ENCODE assay signal across 19 cellular contexts in genomic region chr4:147975325-147975724, GRCh38.
DNase-seq lines count a peak whose midpoint lies in the region; ATAC-seq and TF ChIP-seq lines count a peak whose summit lies in the region.
"Had no signal": no experiment of that assay in that cellular context is flagged by ENCODE, and none has a peak within 500 bp of the region (broad histone marks: within the 10 kb centered on the region; RNA-seq: fewer than 3 reads in every experiment).

No MANE protein-coding gene starts in this region.

- H2BK12ac ChIP-seq in mesenchymal stem cell (ENCODE audit: low read length in 2 of 2) = no peak overlapping the region

- H3K9ac ChIP-seq in fibroblast of lung (ENCODE audit: insufficient read depth, low read length) (no peak overlapping the region), mesenchymal stem cell (ENCODE audit: low read length) (peak overlapping the region; percentile 22)

- H4K20me1 ChIP-seq in fibroblast of lung (ENCODE audit: control insufficient read depth, extremely low read depth, insufficient read depth, low read length) = no peaks in the 10 kb centered on the region

- H3K4me3 ChIP-seq in AG09309 (ENCODE audit: control insufficient read depth, low read depth, low read length) (no peak overlapping the region), fibroblast of lung (replicated peaks in 1 of 4; ENCODE audit: control extremely low read depth in 1 of 4, insufficient read depth in 1 of 4, low read depth in 3 of 4, low read length in 4 of 4) (no peak overlapping the region), mesenchymal stem cell (ENCODE audit: insufficient read depth in 1 of 2, low read depth in 1 of 2, low read length in 2 of 2) (no peak overlapping the region)
- H3K4me3 ChIP-seq: A549, colonic mucosa had no signal

- no peak overlapping the region for H3K4ac ChIP-seq in mesenchymal stem cell (ENCODE audit: low read depth in 1 of 2, low read length in 2 of 2)

- peaks cover 17% of the 10 kb centered on the region for H3K79me1 ChIP-seq in mesenchymal stem cell (replicated peaks; ENCODE audit: low read length, poor library complexity, severe bottlenecking)

- H2AFZ ChIP-seq in fibroblast of lung (ENCODE audit: low read length) = no peak overlapping the region
- H2AFZ ChIP-seq in mesenchymal stem cell (ENCODE audit: low read depth, low read length) = no peak overlapping the region

- no peaks in the 10 kb centered on the region for H3K9me3 ChIP-seq in fibroblast of lung (ENCODE audit: control insufficient read depth, insufficient read depth, low read depth, low read length)
- H3K9me3 ChIP-seq in mesenchymal stem cell (ENCODE audit: control insufficient read depth, low read length) = no peaks in the 10 kb centered on the region
- H3K9me3 ChIP-seq: A549, colonic mucosa had no signal

- peaks cover 48% of the 10 kb centered on the region for H3K36me3 Mint-ChIP-seq in mesothelial cell of epicardium

- H3K14ac ChIP-seq in mesenchymal stem cell (ENCODE audit: low read length in 2 of 2) = no peak overlapping the region

- peaks cover 4% of the 10 kb centered on the region for H3K79me2 ChIP-seq in fibroblast of lung (ENCODE audit: control insufficient read depth, insufficient read depth, low read length)

- H3K4me1 ChIP-seq in fibroblast of lung (ENCODE audit: control insufficient read depth, extremely low read depth, insufficient read depth, low read length) (no peaks in the 10 kb centered on the region), mesenchymal stem cell (ENCODE audit: control insufficient read depth, insufficient read depth, low read depth, low read length) (no peaks in the 10 kb centered on the region)
- H3K4me1 ChIP-seq: A549, colonic mucosa had no signal

- H3K36me3 ChIP-seq in fibroblast of lung (ENCODE audit: control insufficient read depth, insufficient read depth, low read length) (no peaks in the 10 kb centered on the region), mesenchymal stem cell (ENCODE audit: control insufficient read depth in 1 of 2, insufficient read depth in 2 of 2, low read depth in 1 of 2, low read length in 2 of 2) (peaks cover 0 to 30% of the 10 kb centered on the region in 2 experiments)
- H3K36me3 ChIP-seq: colonic mucosa had no signal

- ATAC-seq in HG02840 (IDR thresholded peaks at IDR 0.05; ENCODE audit: low FRiP score, unreplicated experiment) (no peak), HG03175 (IDR thresholded peaks at IDR 0.05; ENCODE audit: unreplicated experiment) (no peak)
- ATAC-seq: A549; activated CD8-positive, alpha-beta T cell treated with anti-CD3 and anti-CD28 coated beads for 36 hours had no signal

- no peak overlapping the region for H3K4me2 ChIP-seq in fibroblast of lung (ENCODE audit: extremely low read depth, insufficient read depth, low read length)
- H3K4me2 ChIP-seq in mesenchymal stem cell (ENCODE audit: low read length, poor library complexity, severe bottlenecking) = no peak overlapping the region
- H3K4me2 ChIP-seq: A549 had no signal

- no peak overlapping the region for H3K4me3 Mint-ChIP-seq in mesothelial cell of epicardium
- H3K4me3 Mint-ChIP-seq: activated B cell treated with CpG ODN at 0.5 μM for 24 hours; activated CD8-positive, alpha-beta T cell treated with anti-CD3 and anti-CD28 coated beads for 36 hours; activated T-cell treated with anti-CD3 and anti-CD28 coated beads, Interleukin-2, amount 50 U/mL, for 24 hours; CD4-positive, CD25-positive, alpha-beta regulatory T cell had no signal

- H4K8ac ChIP-seq in mesenchymal stem cell (ENCODE audit: low read length) = no peak overlapping the region

- H2BK15ac ChIP-seq in mesenchymal stem cell (ENCODE audit: low read depth, poor library complexity, severe bottlenecking) = no peak overlapping the region

- H3K27me3 ChIP-seq in fibroblast of lung (ENCODE audit: control insufficient read depth, insufficient read depth, low read length) (no peaks in the 10 kb centered on the region), mesenchymal stem cell (ENCODE audit: control insufficient read depth in 1 of 2, insufficient read depth in 1 of 2, low read length in 2 of 2) (no peaks in the 10 kb centered on the region)
- H3K27me3 ChIP-seq: colonic mucosa had no signal

- no peaks in the 10 kb centered on the region for H3K27me3 Mint-ChIP-seq in mesothelial cell of epicardium (ENCODE audit: low read depth)
- H3K27me3 Mint-ChIP-seq: activated B cell treated with CpG ODN at 0.5 μM for 24 hours; activated CD8-positive, alpha-beta T cell treated with anti-CD3 and anti-CD28 coated beads for 36 hours; activated T-cell treated with anti-CD3 and anti-CD28 coated beads, Interleukin-2, amount 50 U/mL, for 24 hours; CD4-positive, CD25-positive, alpha-beta regulatory T cell had no signal

- H3K4me1 Mint-ChIP-seq in mesothelial cell of epicardium = peaks cover 16% of the 10 kb centered on the region
- H3K4me1 Mint-ChIP-seq: activated B cell treated with CpG ODN at 0.5 μM for 24 hours had no signal

- H3K27ac Mint-ChIP-seq in mesothelial cell of epicardium = no peak overlapping the region
- H3K27ac Mint-ChIP-seq: activated B cell treated with CpG ODN at 0.5 μM for 24 hours; activated CD8-positive, alpha-beta T cell treated with anti-CD3 and anti-CD28 coated beads for 36 hours; activated T-cell treated with anti-CD3 and anti-CD28 coated beads, Interleukin-2, amount 50 U/mL, for 24 hours; CD4-positive, CD25-positive, alpha-beta regulatory T cell had no signal

- no peak for TF ChIP-seq CTCF in AG09309 (IDR thresholded peaks at IDR 0.05; ENCODE audit: control insufficient read depth, insufficient read depth, low read depth, low read length, missing control alignments)
- TF ChIP-seq CTCF in fibroblast of lung (conservative IDR thresholded peaks at IDR 0.05 in 1 of 2, IDR thresholded peaks at IDR 0.05 in 1 of 2; ENCODE audit: low read depth in 1 of 2, low read length in 2 of 2) = no peak
- TF ChIP-seq CTCF in mesothelial cell of epicardium (IDR thresholded peaks at IDR 0.05; ENCODE audit: unreplicated experiment) = no peak

- no peak overlapping the region for H2AK5ac ChIP-seq in mesenchymal stem cell (ENCODE audit: low read length, severe bottlenecking)

- peaks cover 28% of the 10 kb centered on the region for H3K9me3 Mint-ChIP-seq in mesothelial cell of epicardium

- H3K18ac ChIP-seq in mesenchymal stem cell (ENCODE audit: low read depth in 1 of 2, low read length in 2 of 2) = no peak overlapping the region

- H2BK120ac ChIP-seq in mesenchymal stem cell (ENCODE audit: low read depth, low read length) = no peak overlapping the region

- peak; percentile 27 for DNase-seq in AG09309 (ENCODE audit: low read depth)
- peak; percentile 31 for DNase-seq in LHCN-M2 (ENCODE audit: low read depth)
- peak; percentile 16 to 72 for DNase-seq in fibroblast of lung (ENCODE audit: low read depth in 2 of 2)
- DNase-seq in mesenchymal stem cell = peak; percentile 17
- DNase-seq in mesothelial cell of epicardium (ENCODE audit: low spot score in 2 of 2, unreplicated experiment in 2 of 2) = no peak
- no peak for DNase-seq in GM19240 (ENCODE audit: insufficient read length, low spot score)
- DNase-seq: activated B cell treated with CpG ODN at 0.5 μM for 24 hours; activated CD8-positive, alpha-beta T cell treated with anti-CD3 and anti-CD28 coated beads for 36 hours; activated naive CD4-positive, alpha-beta T cell treated with Interleukin-2 at 50 U/mL for 16 hours; activated T-cell treated with anti-CD3 and anti-CD28 coated beads, Interleukin-2, amount 50 U/mL, for 24 hours; CD4-positive, CD25-positive, alpha-beta regulatory T cell; colonic mucosa; DMS153; NCI-H1694; stimulated activated CD4-positive, alpha-beta T cell treated with anti-CD3 and anti-CD28 coated beads, Interleukin-4, amount 100 ng/mL, for 4 hours; T-helper 2 cell had no signal

- no peak overlapping the region for H3K23ac ChIP-seq in mesenchymal stem cell (ENCODE audit: low read length in 2 of 2)

- WGBS in mesenchymal stem cell = 95% methylated on average over 2 of the region's 3 CpGs

- no peak overlapping the region for H3K27ac ChIP-seq in fibroblast of lung (ENCODE audit: insufficient read depth, low read length)
- H3K27ac ChIP-seq in mesenchymal stem cell (ENCODE audit: low read length, poor library complexity, severe bottlenecking) = no peak overlapping the region
- H3K27ac ChIP-seq: A549, colonic mucosa had no signal

- no peak overlapping the region for H4K91ac ChIP-seq in mesenchymal stem cell (ENCODE audit: low read length)

- H2BK5ac ChIP-seq in mesenchymal stem cell (ENCODE audit: low read depth, low read length, poor library complexity, severe bottlenecking) = no peak overlapping the region

Comparison
In these comparisons a context has a peak if more than half of its experiments do, and no peak if none do; other contexts are left out.
1. DNase-seq: peak in AG09309 (single experiment), LHCN-M2 (single experiment), fibroblast of lung (2 of 2) and mesenchymal stem cell (single experiment); none in mesothelial cell of epicardium (0 of 2) and GM19240 (single experiment).